Comparison of ENCODE assay signal across 8 cellular contexts in genomic region chr6:43570876-43571441, GRCh38. TPM values are rescaled to one million over a fixed set of nuclear protein-coding genes. Genes with fewer than 3 reads are reported as not detected.
DNase-seq lines count a peak whose midpoint lies in the region; TF ChIP-seq lines count a peak whose summit lies in the region.
"Had no signal": no experiment of that assay in that cellular context is flagged by ENCODE, and none has a peak within 500 bp of the region (broad histone marks: within the 10 kb centered on the region; RNA-seq: fewer than 3 reads in every experiment).

No MANE protein-coding gene starts in this region.

- DNase-seq in Caco-2, result peak in 1 of 2 experiments; percentile 42
- peak; percentile 15 for DNase-seq in NCI-H460 (ENCODE audit: extremely low read depth, low read depth)
- DNase-seq in choroid plexus epithelial cell (ENCODE audit: low read depth), result peak; percentile 68
- DNase-seq in vagina (ENCODE audit: extremely low spot score in 2 of 2), result no peak
- no peak for DNase-seq in stimulated activated CD4-positive, alpha-beta T cell treated with anti-CD3 and anti-CD28 coated beads, Interleukin-4, amount 100 ng/mL, for 4 hours
- DNase-seq in posterior vena cava (ENCODE audit: low spot score), result no peak
- DNase-seq: NCI-H1694, nucleus accumbens had no signal

- no peak overlapping the region for H3K4me3 ChIP-seq in Caco-2 (ENCODE audit: low read depth, low read length)
- H3K4me3 ChIP-seq in choroid plexus epithelial cell (ENCODE audit: low read depth, low read length), result no peak overlapping the region
- no peak overlapping the region for H3K4me3 ChIP-seq in vagina

- H3K36me3 ChIP-seq in Caco-2 (ENCODE audit: control insufficient read depth, insufficient read depth, low read length) (no peaks in the 10 kb centered on the region; the same call in 1 of the 2 replicates), vagina (peaks cover 0 to 53% of the 10 kb centered on the region in 2 donors)

- H3K4me3 Mint-ChIP-seq in Caco-2 (ENCODE audit: unreplicated experiment), result no peak overlapping the region

- H3K27ac ChIP-seq in vagina, result no peak overlapping the region

- intact Hi-C loops in Caco-2 (cut with micrococcal nuclease; ENCODE audit: unreplicated experiment), result no loop called here
- intact Hi-C loops in vagina (cut with DNase I), result no loop called here
- intact Hi-C loops in posterior vena cava (cut with DNase I), result no loop called here

- POLR2A ChIA-PET in Caco-2 (lab: Charles Lee), result interaction anchor here (0.6 kb wide), 1 partner anchor 56 kb away, joined by 3 read pairs; no protein-coding TSS in a partner anchor

- no peaks in the 10 kb centered on the region for H3K27me3 Mint-ChIP-seq in Caco-2 (ENCODE audit: insufficient read depth, unreplicated experiment)

- CTCF ChIA-PET in Caco-2 (lab: Charles Lee), result no interaction called here

- H3K36me3 Mint-ChIP-seq in Caco-2 (ENCODE audit: insufficient read depth, unreplicated experiment), result peaks cover 68% of the 10 kb centered on the region

- H3K27me3 ChIP-seq in Caco-2 (replicated peaks; ENCODE audit: control insufficient read depth, insufficient read depth, low read length) (no peaks in the 10 kb centered on the region), vagina (no peaks in the 10 kb centered on the region)

- peaks cover 7% of the 10 kb centered on the region for H3K4me1 Mint-ChIP-seq in Caco-2 (ENCODE audit: low read depth, unreplicated experiment)

- H3K9me3 ChIP-seq in Caco-2, result no peaks in the 10 kb centered on the region
- H3K9me3 ChIP-seq in vagina, result no peaks in the 10 kb centered on the region

- H3K4me1 ChIP-seq in Caco-2 (peaks cover 7% of the 10 kb centered on the region; the same call in 1 of the 2 replicates), vagina (peaks cover 7% of the 10 kb centered on the region)

- TF ChIP-seq CTCF in Caco-2 (IDR thresholded peaks at IDR 0.05; ENCODE audit: insufficient read depth in 1 of 2, low read depth in 1 of 2, low read length in 1 of 2, severe bottlenecking in 1 of 2, unreplicated experiment in 1 of 2), result no peak
- TF ChIP-seq CTCF in choroid plexus epithelial cell (conservative IDR thresholded peaks at IDR 0.05; ENCODE audit: low read depth, low read length), result no peak
- TF ChIP-seq CTCF in vagina (IDR thresholded peaks at IDR 0.05), result no peak

- H3K27ac Mint-ChIP-seq in Caco-2 (ENCODE audit: unreplicated experiment), result peak overlapping the region; percentile 77

- BruUV-seq in Caco-2 (replicated peaks; lab: Mats Ljungman, UMichigan), result no TSS peak

- no peak for TF ChIP-seq POLR2A in vagina (IDR thresholded peaks at IDR 0.05)

- no peaks in the 10 kb centered on the region for H3K9me3 Mint-ChIP-seq in Caco-2 (ENCODE audit: unreplicated experiment)

RNA-seq across cellular contexts. Expression of gene XPO5, which starts 4.9 kb away (rescaled TPM):
- total RNA-seq in Caco-2 (2022), result 79.3 and 93.4 TPM in 2 replicates
- 55.3 and 56.2 TPM in 2 replicates for total RNA-seq in NCI-H460 (2014; rRNA removed; shearing (Covaris generic))
- polyA plus RNA-seq in NCI-H460 (2014; cell fraction: nucleus; rRNA removed), result 36.2 and 43.4 TPM in 2 replicates
- 24.3 TPM for total RNA-seq in vagina
- total RNA-seq in posterior vena cava, result 10 to 100 TPM; 18.4 to 26.2 TPM

RNA-seq across cellular contexts. Expression of gene POLH, which starts 5.0 kb away (rescaled TPM):
- total RNA-seq in Caco-2 (2022), result 12.3 and 14.2 TPM in 2 replicates
- 8.3 and 8.7 TPM in 2 replicates for total RNA-seq in NCI-H460 (2014; rRNA removed; shearing (Covaris generic))
- 8.3 and 11.0 TPM in 2 replicates for polyA plus RNA-seq in NCI-H460 (2014; cell fraction: nucleus; rRNA removed)
- 11.3 TPM for total RNA-seq in vagina
- total RNA-seq in posterior vena cava, result 10 to 100 TPM; 11.0 to 16.7 TPM

RNA-seq across cellular contexts. Expression of gene POLR1C, which starts 54.1 kb away (rescaled TPM):
- 43.7 and 45.1 TPM in 2 replicates for total RNA-seq in Caco-2 (2022)
- total RNA-seq in NCI-H460 (2014; rRNA removed; shearing (Covaris generic)), result 36.4 and 39.5 TPM in 2 replicates
- polyA plus RNA-seq in NCI-H460 (2014; cell fraction: nucleus; rRNA removed), result 55.8 and 66.7 TPM in 2 replicates
- total RNA-seq in vagina, result 34.1 TPM
- total RNA-seq in posterior vena cava, result 10 to 100 TPM; 23.9 to 31.7 TPM

RNA-seq across cellular contexts. Expression of gene YIPF3, which starts 54.2 kb away (rescaled TPM):
- total RNA-seq in Caco-2 (2022) (83.3 and 99.8 TPM in 2 replicates), vagina (80.0 TPM), posterior vena cava (10 to 100 TPM; 54.6 to 61.3 TPM)
- total RNA-seq in NCI-H460 (2014; rRNA removed; shearing (Covaris generic)), result 62.4 and 69.1 TPM in 2 replicates
- polyA plus RNA-seq in NCI-H460 (2014; cell fraction: nucleus; rRNA removed), result 83.5 and 330 TPM in 2 replicates

RNA-seq across cellular contexts. Expression of gene GTPBP2, which starts 58.1 kb away (rescaled TPM):
- total RNA-seq in Caco-2 (2022) (44.2 and 47.2 TPM in 2 replicates), vagina (45.7 TPM), posterior vena cava (10 to 100 TPM; 43.3 to 50.4 TPM)
- 121 and 144 TPM in 2 replicates for total RNA-seq in NCI-H460 (2014; rRNA removed; shearing (Covaris generic))
- 209 and 239 TPM in 2 replicates for polyA plus RNA-seq in NCI-H460 (2014; cell fraction: nucleus; rRNA removed)

Comparison
In these comparisons a context has a peak if more than half of its experiments do, and no peak if none do; other contexts are left out.
1. DNase-seq: peak in NCI-H460 (single experiment) and choroid plexus epithelial cell (single experiment); none in vagina (0 of 2), stimulated activated CD4-positive, alpha-beta T cell treated with anti-CD3 and anti-CD28 coated beads, Interleukin-4, amount 100 ng/mL, for 4 hours (0 of 2) and posterior vena cava (single experiment).